In the genomic region with DNA sequence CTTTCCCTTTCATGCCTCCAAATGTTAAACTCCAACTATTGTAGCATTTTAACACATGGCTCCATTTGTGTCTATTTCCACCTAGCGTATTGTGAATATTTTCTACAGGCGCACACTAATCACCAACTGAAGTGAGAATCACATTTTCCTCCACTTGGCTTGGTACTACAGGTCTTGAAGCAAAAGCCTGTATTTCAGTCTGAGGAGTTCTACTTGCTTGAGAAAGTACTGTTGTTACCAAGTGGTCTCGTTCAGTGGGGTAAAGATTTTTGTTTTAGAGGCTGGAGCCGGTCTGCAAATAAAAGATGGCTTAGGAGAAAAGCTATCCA, we compare ENCODE assay signal across 8 cellular contexts. TPM values are rescaled to one million over a fixed set of nuclear protein-coding genes. Genes with fewer than 3 reads are reported as not detected.
DNase-seq lines count a peak whose midpoint lies in the region; ATAC-seq and TF ChIP-seq lines count a peak whose summit lies in the region.

No MANE protein-coding gene starts in this region.

- H3K27ac Mint-ChIP-seq in activated CD4-positive, alpha-beta memory T cell treated with anti-CD3 and anti-CD28 coated beads for 36 hours: peak overlapping the region; percentile 47

- CTCF ChIA-PET in activated CD4-positive, alpha-beta memory T cell treated with anti-CD3 and anti-CD28 coated beads for 36 hours (lab: Charles Lee): interaction anchor here (0.7 to 1.6 kb wide), 2 partner anchors 9 to 1874 kb away, joined by 3 to 4 read pairs; no protein-coding TSS in a partner anchor

- 24% methylated on average over 4 of the region's 4 CpGs for WGBS in suprapubic skin

- H3K36me3 ChIP-seq in suprapubic skin: peaks cover under 1% of the 10 kb centered on the region

- H3K4me1 Mint-ChIP-seq in activated CD4-positive, alpha-beta memory T cell treated with anti-CD3 and anti-CD28 coated beads for 36 hours (ENCODE audit: low read depth): peaks cover 23% of the 10 kb centered on the region

- TF ChIP-seq CTCF in suprapubic skin (IDR thresholded peaks at IDR 0.05): no peak

- POLR2A ChIA-PET in activated CD4-positive, alpha-beta memory T cell treated with anti-CD3 and anti-CD28 coated beads for 36 hours (lab: Charles Lee): interaction anchor here (0.6 kb wide), 1 partner anchor 1594 kb away, joined by 5 read pairs; no protein-coding TSS in a partner anchor

- H3K4me3 ChIP-seq in iPS-18c (ENCODE audit: insufficient read depth, low read depth, low read length): peak overlapping the region; percentile 66
- H3K4me3 ChIP-seq in suprapubic skin: peak overlapping the region; percentile 88

- peaks cover 18% of the 10 kb centered on the region for H3K4me1 ChIP-seq in suprapubic skin

- intact Hi-C loops in activated CD4-positive, alpha-beta memory T cell treated with anti-CD3 and anti-CD28 coated beads for 36 hours (cut with micrococcal nuclease): loop anchor here (5.0 kb wide), 3 partner anchors 359 to 1649 kb away; a partner anchor contains a TSS
- intact Hi-C loops in posterior cingulate gyrus (cut with DNase I): no loop called here

- no peak for TF ChIP-seq POLR2A in suprapubic skin (IDR thresholded peaks at IDR 0.05)

- H3K4me3 Mint-ChIP-seq in activated CD4-positive, alpha-beta memory T cell treated with anti-CD3 and anti-CD28 coated beads for 36 hours: peak overlapping the region; percentile 89

- peak overlapping the region; percentile 95 for H3K27ac ChIP-seq in suprapubic skin

- no peaks in the 10 kb centered on the region for H3K27me3 Mint-ChIP-seq in activated CD4-positive, alpha-beta memory T cell treated with anti-CD3 and anti-CD28 coated beads for 36 hours

- H3K27me3 ChIP-seq in suprapubic skin: no peaks in the 10 kb centered on the region

- DNase-seq in NCI-H2227 (lab: John Stamatoyannopoulos, UW; ENCODE audit: unreplicated experiment) (peak; percentile 57), NCI-H2227 treated with DMSO at 0.1 percent for 48 hours (lab: John Stamatoyannopoulos, UW) (no peak), suprapubic skin (ENCODE audit: low spot score in 2 of 2) (no peak), posterior cingulate gyrus (no peak)
- DNase-seq in activated CD4-positive, alpha-beta memory T cell treated with anti-CD3 and anti-CD28 coated beads for 36 hours: no peak

- ATAC-seq in HG03039 (IDR thresholded peaks at IDR 0.05; ENCODE audit: unreplicated experiment) (peak; percentile 1), HG02610 (IDR thresholded peaks at IDR 0.05; ENCODE audit: unreplicated experiment) (no peak)

- H3K9me3 ChIP-seq in iPS-18c (ENCODE audit: control insufficient read depth, insufficient read depth, low read length) (no peaks in the 10 kb centered on the region), suprapubic skin (no peaks in the 10 kb centered on the region)

- no peaks in the 10 kb centered on the region for H3K9me3 Mint-ChIP-seq in activated CD4-positive, alpha-beta memory T cell treated with anti-CD3 and anti-CD28 coated beads for 36 hours

- peaks cover 14% of the 10 kb centered on the region for H3K36me3 Mint-ChIP-seq in activated CD4-positive, alpha-beta memory T cell treated with anti-CD3 and anti-CD28 coated beads for 36 hours

- TF ChIP-seq EP300 in suprapubic skin (IDR thresholded peaks at IDR 0.05): no peak

RNA-seq across cellular contexts. Expression of a gene that starts 0.6 kb away (rescaled TPM):
- 10 to 100 TPM in 1 of 2 experiments, 1 to 10 TPM in 1; 9.2 to 10.1 TPM for total RNA-seq in activated CD4-positive, alpha-beta memory T cell treated with anti-CD3 and anti-CD28 coated beads for 36 hours
- total RNA-seq in suprapubic skin: 10 to 100 TPM in 3 of 4 donors, 1 to 10 TPM in 1; 9.8 to 66.5 (median 23.2) TPM
